In genomic region chr5:36654598-36654997, GRCh38 we compare ENCODE assay signal across 16 cellular contexts. TPM values are rescaled to one million over a fixed set of nuclear protein-coding genes. Genes with fewer than 3 reads are reported as not detected.
"Had no signal": no experiment of that assay in that cellular context is flagged by ENCODE, and none has a peak within 500 bp of the region (broad histone marks: within the 10 kb centered on the region; RNA-seq: fewer than 3 reads in every experiment).

No MANE protein-coding gene starts in this region.

- H3K36me3 ChIP-seq: adrenal gland, brain microvascular endothelial cell, upper lobe of right lung had no signal

- H3K9me3 ChIP-seq: adrenal gland, testis, upper lobe of right lung had no signal

- H3K27ac ChIP-seq: brain microvascular endothelial cell, testis, upper lobe of right lung had no signal

- H3K4me3 ChIP-seq: adrenal gland, testis, upper lobe of right lung had no signal

- H3K27me3 ChIP-seq: adrenal gland, brain microvascular endothelial cell, testis, upper lobe of right lung had no signal

- H3K9me3 Mint-ChIP-seq: T-helper 1 cell treated with Interleukin-12 subunit alpha and Interleukin-12 subunit beta and Interleukin-4 antibody, amounts not matched to agents 30 μg/mL and 1 μg/mL, for 36 hours had no signal

- FAIRE-seq: colon, frontal cortex had no signal

- H3K27ac Mint-ChIP-seq: naive thymus-derived CD4-positive, alpha-beta T cell; T-helper 1 cell treated with Interleukin-12 subunit alpha and Interleukin-12 subunit beta and Interleukin-4 antibody, amounts not matched to agents 30 μg/mL and 1 μg/mL, for 36 hours had no signal

- ATAC-seq: left colon; SK-N-SH treated with all-trans-retinoic acid at 6 μM for 48 hours; stimulated activated naive CD8-positive, alpha-beta T cell treated with anti-CD3 and anti-CD28 coated beads, Interleukin-15, Interleukin-2, amounts not matched to agents 100 U/mL and 50 U/mL, for 24 hours had no signal

- H3K4me3 Mint-ChIP-seq: naive thymus-derived CD4-positive, alpha-beta T cell; T-helper 1 cell treated with Interleukin-12 subunit alpha and Interleukin-12 subunit beta and Interleukin-4 antibody, amounts not matched to agents 30 μg/mL and 1 μg/mL, for 36 hours had no signal

- H3K4me1 ChIP-seq: testis had no signal

- DNase-seq: activated CD4-positive, CD25-positive, alpha-beta regulatory T cell; activated naive CD4-positive, alpha-beta T cell treated with anti-CD3 and anti-CD28 coated beads, Interleukin-2, amount 50 U/mL, for 16 hours; brain microvascular endothelial cell; effector CD4-positive, alpha-beta T cell; mammary epithelial cell; naive thymus-derived CD4-positive, alpha-beta T cell; stimulated activated CD4-positive, alpha-beta T cell treated with anti-CD3 and anti-CD28 coated beads, Interleukin-12 subunit alpha, Interleukin-12 subunit beta, amount 100 ng/mL, for 4 hours; stimulated activated naive CD8-positive, alpha-beta T cell treated with anti-CD3 and anti-CD28 coated beads, Interleukin-15, Interleukin-2, amounts not matched to agents 100 U/mL and 50 U/mL, for 24 hours; upper lobe of right lung had no signal

RNA-seq across cellular contexts. Expression of gene SLC1A3, which starts 48.2 kb away (rescaled TPM):
- polyA plus RNA-seq: naive thymus-derived CD4-positive, alpha-beta T cell had no signal
